37 cellular contexts compared by ENCODE assay signal in genomic region chr15:99973351-99973750, GRCh38.
"Had no signal": no experiment of that assay in that cellular context is flagged by ENCODE, and none has a peak within 500 bp of the region (broad histone marks: within the 10 kb centered on the region; RNA-seq: fewer than 3 reads in every experiment).

No MANE protein-coding gene starts in this region.

- H3K27ac ChIP-seq: adrenal gland, ascending aorta, body of pancreas, brain microvascular endothelial cell, breast epithelium, cardiac muscle cell had no signal

- H3K36me3 Mint-ChIP-seq: activated naive CD4-positive, alpha-beta T cell treated with anti-CD3 and anti-CD28 coated beads, Interleukin-2, amount 10 ng/mL, durations not matched to agents 7 days and 5 days; activated naive CD4-positive, alpha-beta T cell treated with anti-CD3 and anti-CD28 coated beads, Interleukin-2, amount 50 U/mL, for 24 hours; activated naive CD4-positive, alpha-beta T cell treated with anti-CD3 and anti-CD28 coated beads, Interleukin-2, amount 50 U/mL, for 72 hours; activated naive CD8-positive, alpha-beta T cell; activated naive CD8-positive, alpha-beta T cell treated with anti-CD3 and anti-CD28 coated beads for 36 hours; activated naive CD8-positive, alpha-beta T cell treated with anti-CD3 and anti-CD28 coated beads, Interleukin-2, amount 10 ng/mL, durations not matched to agents 7 days and 5 days; brain had no signal

- H3K4me1 ChIP-seq: adrenal gland, ascending aorta, body of pancreas, breast epithelium had no signal

- H3K27ac Mint-ChIP-seq: activated naive CD4-positive, alpha-beta T cell treated with anti-CD3 and anti-CD28 coated beads for 36 hours; activated naive CD4-positive, alpha-beta T cell treated with anti-CD3 and anti-CD28 coated beads, Interleukin-2, amount 10 ng/mL, durations not matched to agents 7 days and 5 days; activated naive CD4-positive, alpha-beta T cell treated with anti-CD3 and anti-CD28 coated beads, Interleukin-2, amount 50 U/mL, for 24 hours; activated naive CD4-positive, alpha-beta T cell treated with anti-CD3 and anti-CD28 coated beads, Interleukin-2, amount 50 U/mL, for 72 hours; activated naive CD8-positive, alpha-beta T cell; activated naive CD8-positive, alpha-beta T cell treated with anti-CD3 and anti-CD28 coated beads for 36 hours; activated naive CD8-positive, alpha-beta T cell treated with anti-CD3 and anti-CD28 coated beads, Interleukin-2, amount 50 U/mL, for 24 hours; activated T-cell treated with anti-CD3 and anti-CD28 coated beads, Interleukin-2, amount 50 U/mL, for 24 hours; activated T-cell treated with anti-CD3 and anti-CD28 coated beads, Interleukin-2, amount 50 U/mL, for 72 hours; activated T-helper 1 cell treated with anti-CD3 and anti-CD28 coated beads, Interleukin-12 subunit alpha, Interleukin-12 subunit beta, Interleukin-2, Interleukin-4 antibody, amounts not matched to agents 30 ng/mL and 10 ng/mL and 1 ng/mL, durations not matched to agents 14 hours and 24 hours and 36 hours; activated T-helper 17 cell treated with anti-CD3 and anti-CD28 coated beads, Interleukin-2, amount 50 U/mL, for 72 hours; activated T-helper 2 cell treated with anti-CD3 and anti-CD28 coated beads, Interferon-gamma antibody, Interleukin-2, Interleukin-4, amounts not matched to agents 10 μg/mL and 5 μg/mL and 100 μg/mL, durations not matched to agents 14 hours and 24 hours and 36 hours; brain had no signal

- H3K4me1 Mint-ChIP-seq: activated naive CD4-positive, alpha-beta T cell treated with anti-CD3 and anti-CD28 coated beads, Interleukin-2, amount 10 ng/mL, durations not matched to agents 7 days and 5 days; activated naive CD4-positive, alpha-beta T cell treated with anti-CD3 and anti-CD28 coated beads, Interleukin-2, amount 50 U/mL, for 24 hours; activated naive CD8-positive, alpha-beta T cell treated with anti-CD3 and anti-CD28 coated beads for 36 hours; activated naive CD8-positive, alpha-beta T cell treated with anti-CD3 and anti-CD28 coated beads, Interleukin-2, amount 10 ng/mL, durations not matched to agents 7 days and 5 days; activated naive CD8-positive, alpha-beta T cell treated with anti-CD3 and anti-CD28 coated beads, Interleukin-2, amount 50 U/mL, for 24 hours; activated T-helper 17 cell treated with anti-CD3 and anti-CD28 coated beads, Interleukin-2, amount 50 U/mL, for 72 hours; central memory CD8-positive, alpha-beta T cell had no signal

- H3K27me3 ChIP-seq: adrenal gland, ascending aorta, body of pancreas, brain microvascular endothelial cell, breast epithelium, cardiac muscle cell had no signal

- H3K36me3 ChIP-seq: adrenal gland, ascending aorta, brain microvascular endothelial cell, breast epithelium, cardiac muscle cell had no signal

- H3K27me3 Mint-ChIP-seq: activated naive CD4-positive, alpha-beta T cell treated with anti-CD3 and anti-CD28 coated beads, Interleukin-2, amount 10 ng/mL, durations not matched to agents 7 days and 5 days; activated naive CD4-positive, alpha-beta T cell treated with anti-CD3 and anti-CD28 coated beads, Interleukin-2, amount 50 U/mL, for 24 hours; activated naive CD8-positive, alpha-beta T cell; activated naive CD8-positive, alpha-beta T cell treated with anti-CD3 and anti-CD28 coated beads for 36 hours; activated naive CD8-positive, alpha-beta T cell treated with anti-CD3 and anti-CD28 coated beads, Interleukin-2, amount 10 ng/mL, durations not matched to agents 7 days and 5 days; activated naive CD8-positive, alpha-beta T cell treated with anti-CD3 and anti-CD28 coated beads, Interleukin-2, amount 50 U/mL, for 24 hours; activated T-cell treated with anti-CD3 and anti-CD28 coated beads, Interleukin-2, amount 50 U/mL, for 24 hours; activated T-helper 17 cell treated with anti-CD3 and anti-CD28 coated beads, Interleukin-2, amount 50 U/mL, for 72 hours; brain; central memory CD8-positive, alpha-beta T cell had no signal

- H3K9me3 ChIP-seq: adrenal gland, ascending aorta, body of pancreas, breast epithelium had no signal

- ATAC-seq: activated naive CD4-positive, alpha-beta T cell treated with anti-CD3 and anti-CD28 coated beads, Interleukin-2, amount 50 U/mL, for 72 hours; activated naive CD8-positive, alpha-beta T cell treated with anti-CD3 and anti-CD28 coated beads, Interleukin-2, amount 50 U/mL, for 24 hours; activated T-cell treated with anti-CD3 and anti-CD28 coated beads, Interleukin-2, amount 50 U/mL, for 4 hours; activated T-cell treated with anti-CD3 and anti-CD28 coated beads, Interleukin-2, amount 50 U/mL, for 72 hours; activated T-helper 17 cell treated with anti-CD3 and anti-CD28 coated beads, Interleukin-2, amount 50 U/mL, for 72 hours; body of pancreas had no signal

- DNase-seq: activated effector memory CD4-positive, alpha-beta T cell treated with anti-CD3 and anti-CD28 coated beads, Interleukin-2, amount 50 U/mL, for 16 hours; activated effector memory CD4-positive, alpha-beta T cell treated with Interleukin-2 at 50 U/mL for 16 hours; activated gamma-delta T cell; activated gamma-delta T cell treated with Interleukin-2 at 50 U/mL for 16 hours; activated naive CD4-positive, alpha-beta T cell; activated naive CD4-positive, alpha-beta T cell treated with anti-CD3 and anti-CD28 coated beads for 36 hours; activated naive CD4-positive, alpha-beta T cell treated with anti-CD3 and anti-CD28 coated beads, Interleukin-2, amount 10 ng/mL, durations not matched to agents 7 days and 5 days; activated naive CD4-positive, alpha-beta T cell treated with anti-CD3 and anti-CD28 coated beads, Interleukin-2, amount 50 U/mL, for 16 hours; activated naive CD4-positive, alpha-beta T cell treated with Interleukin-2 at 50 U/mL for 16 hours; activated naive CD8-positive, alpha-beta T cell treated with anti-CD3 and anti-CD28 coated beads for 36 hours; activated naive CD8-positive, alpha-beta T cell treated with anti-CD3 and anti-CD28 coated beads, Interleukin-2, amount 10 ng/mL, durations not matched to agents 7 days and 5 days; activated naive CD8-positive, alpha-beta T cell treated with anti-CD3 and anti-CD28 coated beads, Interleukin-2, amount 50 U/mL, for 24 hours; activated T-cell treated with anti-CD3 and anti-CD28 coated beads for 4 hours; activated T-cell treated with anti-CD3 and anti-CD28 coated beads, Interleukin-2, amount 50 U/mL, for 1 hour; activated T-cell treated with anti-CD3 and anti-CD28 coated beads, Interleukin-2, amount 50 U/mL, for 24 hours; activated T-cell treated with anti-CD3 and anti-CD28 coated beads, Interleukin-2, amount 50 U/mL, for 4 hours; activated T-cell treated with anti-CD3 and anti-CD28 coated beads, Interleukin-2, amount 50 U/mL, for 48 hours; activated T-cell treated with anti-CD3 and anti-CD28 coated beads, Interleukin-2, amount 50 U/mL, for 72 hours; adrenal gland; amniotic stem cell; amygdala; anterior cingulate cortex; brain microvascular endothelial cell; caudate nucleus; central memory CD4-positive, alpha-beta T cell had no signal

- H3K9me3 Mint-ChIP-seq: activated naive CD4-positive, alpha-beta T cell treated with anti-CD3 and anti-CD28 coated beads for 36 hours; activated naive CD4-positive, alpha-beta T cell treated with anti-CD3 and anti-CD28 coated beads, Interleukin-2, amount 10 ng/mL, durations not matched to agents 7 days and 5 days; activated naive CD4-positive, alpha-beta T cell treated with anti-CD3 and anti-CD28 coated beads, Interleukin-2, amount 50 U/mL, for 24 hours; activated naive CD4-positive, alpha-beta T cell treated with anti-CD3 and anti-CD28 coated beads, Interleukin-2, amount 50 U/mL, for 72 hours; activated naive CD8-positive, alpha-beta T cell treated with anti-CD3 and anti-CD28 coated beads for 36 hours; activated naive CD8-positive, alpha-beta T cell treated with anti-CD3 and anti-CD28 coated beads, Interleukin-2, amount 10 ng/mL, durations not matched to agents 7 days and 5 days; activated naive CD8-positive, alpha-beta T cell treated with anti-CD3 and anti-CD28 coated beads, Interleukin-2, amount 50 U/mL, for 24 hours; activated T-cell treated with anti-CD3 and anti-CD28 coated beads, Interleukin-2, amount 50 U/mL, for 24 hours; activated T-cell treated with anti-CD3 and anti-CD28 coated beads, Interleukin-2, amount 50 U/mL, for 4 hours; activated T-cell treated with anti-CD3 and anti-CD28 coated beads, Interleukin-2, amount 50 U/mL, for 72 hours; activated T-helper 1 cell treated with anti-CD3 and anti-CD28 coated beads, Interleukin-12 subunit alpha, Interleukin-12 subunit beta, Interleukin-2, Interleukin-4 antibody, amounts not matched to agents 30 ng/mL and 10 ng/mL and 1 ng/mL, durations not matched to agents 14 hours and 24 hours and 36 hours; activated T-helper 17 cell treated with anti-CD3 and anti-CD28 coated beads, Interleukin-2, amount 50 U/mL, for 72 hours; activated T-helper 2 cell treated with anti-CD3 and anti-CD28 coated beads, Interferon-gamma antibody, Interleukin-2, Interleukin-4, amounts not matched to agents 10 μg/mL and 5 μg/mL and 100 μg/mL, durations not matched to agents 14 hours and 24 hours and 36 hours; brain; central memory CD8-positive, alpha-beta T cell had no signal

- H3K4me3 ChIP-seq: adrenal gland, ascending aorta, body of pancreas, breast epithelium, cardiac muscle cell had no signal

- H3K4me3 Mint-ChIP-seq: activated naive CD4-positive, alpha-beta T cell treated with anti-CD3 and anti-CD28 coated beads for 36 hours; activated naive CD4-positive, alpha-beta T cell treated with anti-CD3 and anti-CD28 coated beads, Interleukin-2, amount 10 ng/mL, durations not matched to agents 7 days and 5 days; activated naive CD4-positive, alpha-beta T cell treated with anti-CD3 and anti-CD28 coated beads, Interleukin-2, amount 50 U/mL, for 24 hours; activated naive CD8-positive, alpha-beta T cell; activated naive CD8-positive, alpha-beta T cell treated with anti-CD3 and anti-CD28 coated beads for 36 hours; activated naive CD8-positive, alpha-beta T cell treated with anti-CD3 and anti-CD28 coated beads, Interleukin-2, amount 10 ng/mL, durations not matched to agents 7 days and 5 days; activated naive CD8-positive, alpha-beta T cell treated with anti-CD3 and anti-CD28 coated beads, Interleukin-2, amount 50 U/mL, for 24 hours; activated T-cell treated with anti-CD3 and anti-CD28 coated beads, Interleukin-2, amount 50 U/mL, for 24 hours; activated T-cell treated with anti-CD3 and anti-CD28 coated beads, Interleukin-2, amount 50 U/mL, for 4 hours; activated T-cell treated with anti-CD3 and anti-CD28 coated beads, Interleukin-2, amount 50 U/mL, for 72 hours; activated T-helper 1 cell treated with anti-CD3 and anti-CD28 coated beads, Interleukin-12 subunit alpha, Interleukin-12 subunit beta, Interleukin-2, Interleukin-4 antibody, amounts not matched to agents 30 ng/mL and 10 ng/mL and 1 ng/mL, durations not matched to agents 14 hours and 24 hours and 36 hours; activated T-helper 17 cell treated with anti-CD3 and anti-CD28 coated beads, Interleukin-2, amount 50 U/mL, for 72 hours; brain; central memory CD8-positive, alpha-beta T cell had no signal
